ENCODE assay signal across 1 cellular context in the genomic region with DNA sequence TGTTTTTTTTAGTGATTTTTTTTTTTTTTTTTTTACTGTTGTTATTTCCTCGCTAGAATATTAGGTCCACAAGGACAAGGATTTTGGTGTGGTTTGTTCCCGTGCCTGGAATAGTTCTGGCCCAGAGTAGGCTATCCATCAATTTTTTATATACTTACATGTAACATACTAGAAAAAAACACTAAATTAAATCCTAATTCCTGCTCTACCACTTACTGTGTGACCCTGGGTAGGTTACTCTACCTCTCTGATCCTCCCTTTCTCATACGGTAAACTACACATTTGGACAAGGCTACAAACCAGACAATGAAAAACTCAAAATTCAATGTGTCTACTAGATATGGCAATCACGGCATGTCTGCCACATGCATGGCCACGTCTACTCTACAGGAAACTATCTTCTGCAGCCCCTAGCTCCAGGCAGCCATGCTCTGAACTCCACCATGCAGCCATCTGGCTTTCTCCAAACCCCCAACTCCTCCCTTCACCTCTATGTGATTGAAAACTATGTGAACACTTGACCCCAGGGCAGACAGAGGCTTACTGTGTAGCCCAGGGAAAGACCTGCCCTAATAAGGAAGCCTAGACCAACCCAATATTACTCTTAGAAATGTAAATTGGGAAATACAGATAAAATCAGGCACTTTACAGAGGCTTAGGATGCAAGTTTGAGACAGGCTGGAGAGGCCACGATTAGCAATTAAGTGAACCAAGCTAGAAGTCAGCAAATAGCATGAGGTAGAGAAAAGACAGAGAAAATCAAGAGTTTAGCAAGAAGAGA.
A peak's percentile ranks its signal among the peaks of the same experiment; 100 is the strongest.
TF ChIP-seq lines count a peak whose summit lies in the region.

No MANE protein-coding gene starts in this region.

TF ChIP-seq in HepG2, 621 proteins besides CTCF, POLR2A, EP300 and RAD21 (continued from another document):
- TF ChIP-seq, protein P1, sequence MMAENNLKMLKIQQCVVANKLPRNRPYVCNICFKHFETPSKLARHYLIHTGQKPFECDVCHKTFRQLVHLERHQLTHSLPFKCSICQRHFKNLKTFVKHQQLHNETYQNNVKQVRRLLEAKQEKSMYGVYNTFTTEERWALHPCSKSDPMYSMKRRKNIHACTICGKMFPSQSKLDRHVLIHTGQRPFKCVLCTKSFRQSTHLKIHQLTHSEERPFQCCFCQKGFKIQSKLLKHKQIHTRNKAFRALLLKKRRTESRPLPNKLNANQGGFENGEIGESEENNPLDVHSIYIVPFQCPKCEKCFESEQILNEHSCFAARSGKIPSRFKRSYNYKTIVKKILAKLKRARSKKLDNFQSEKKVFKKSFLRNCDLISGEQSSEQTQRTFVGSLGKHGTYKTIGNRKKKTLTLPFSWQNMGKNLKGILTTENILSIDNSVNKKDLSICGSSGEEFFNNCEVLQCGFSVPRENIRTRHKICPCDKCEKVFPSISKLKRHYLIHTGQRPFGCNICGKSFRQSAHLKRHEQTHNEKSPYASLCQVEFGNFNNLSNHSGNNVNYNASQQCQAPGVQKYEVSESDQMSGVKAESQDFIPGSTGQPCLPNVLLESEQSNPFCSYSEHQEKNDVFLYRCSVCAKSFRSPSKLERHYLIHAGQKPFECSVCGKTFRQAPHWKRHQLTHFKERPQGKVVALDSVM (CRISPR knock-in tag; IDR thresholded peaks at IDR 0.05): no peak
- TF ChIP-seq ZNF768 (CRISPR knock-in tag; IDR thresholded peaks at IDR 0.05) (peak; percentile 71; the same call in 1 of the 2 replicates), YEATS2 (CRISPR knock-in tag; IDR thresholded peaks at IDR 0.05; ENCODE audit: borderline replicate concordance) (no peak), SRF (IDR thresholded peaks at IDR 0.05; ENCODE audit: low read depth, low read length) (peak; percentile 74), ARHGAP35 (CRISPR knock-in tag; IDR thresholded peaks at IDR 0.05; ENCODE audit: borderline replicate concordance) (no peak), ZNF644 (CRISPR knock-in tag; IDR thresholded peaks at IDR 0.05; ENCODE audit: low read depth) (0 out of 2 replicates have a peak, but pooled peaks have one; percentile 8), SNRNP70 (IDR thresholded peaks at IDR 0.05; ENCODE audit: low read depth, low read length) (no peak), MEIS2 (CRISPR knock-in tag; IDR thresholded peaks at IDR 0.05) (no peak)
- TF ChIP-seq, protein P2, sequence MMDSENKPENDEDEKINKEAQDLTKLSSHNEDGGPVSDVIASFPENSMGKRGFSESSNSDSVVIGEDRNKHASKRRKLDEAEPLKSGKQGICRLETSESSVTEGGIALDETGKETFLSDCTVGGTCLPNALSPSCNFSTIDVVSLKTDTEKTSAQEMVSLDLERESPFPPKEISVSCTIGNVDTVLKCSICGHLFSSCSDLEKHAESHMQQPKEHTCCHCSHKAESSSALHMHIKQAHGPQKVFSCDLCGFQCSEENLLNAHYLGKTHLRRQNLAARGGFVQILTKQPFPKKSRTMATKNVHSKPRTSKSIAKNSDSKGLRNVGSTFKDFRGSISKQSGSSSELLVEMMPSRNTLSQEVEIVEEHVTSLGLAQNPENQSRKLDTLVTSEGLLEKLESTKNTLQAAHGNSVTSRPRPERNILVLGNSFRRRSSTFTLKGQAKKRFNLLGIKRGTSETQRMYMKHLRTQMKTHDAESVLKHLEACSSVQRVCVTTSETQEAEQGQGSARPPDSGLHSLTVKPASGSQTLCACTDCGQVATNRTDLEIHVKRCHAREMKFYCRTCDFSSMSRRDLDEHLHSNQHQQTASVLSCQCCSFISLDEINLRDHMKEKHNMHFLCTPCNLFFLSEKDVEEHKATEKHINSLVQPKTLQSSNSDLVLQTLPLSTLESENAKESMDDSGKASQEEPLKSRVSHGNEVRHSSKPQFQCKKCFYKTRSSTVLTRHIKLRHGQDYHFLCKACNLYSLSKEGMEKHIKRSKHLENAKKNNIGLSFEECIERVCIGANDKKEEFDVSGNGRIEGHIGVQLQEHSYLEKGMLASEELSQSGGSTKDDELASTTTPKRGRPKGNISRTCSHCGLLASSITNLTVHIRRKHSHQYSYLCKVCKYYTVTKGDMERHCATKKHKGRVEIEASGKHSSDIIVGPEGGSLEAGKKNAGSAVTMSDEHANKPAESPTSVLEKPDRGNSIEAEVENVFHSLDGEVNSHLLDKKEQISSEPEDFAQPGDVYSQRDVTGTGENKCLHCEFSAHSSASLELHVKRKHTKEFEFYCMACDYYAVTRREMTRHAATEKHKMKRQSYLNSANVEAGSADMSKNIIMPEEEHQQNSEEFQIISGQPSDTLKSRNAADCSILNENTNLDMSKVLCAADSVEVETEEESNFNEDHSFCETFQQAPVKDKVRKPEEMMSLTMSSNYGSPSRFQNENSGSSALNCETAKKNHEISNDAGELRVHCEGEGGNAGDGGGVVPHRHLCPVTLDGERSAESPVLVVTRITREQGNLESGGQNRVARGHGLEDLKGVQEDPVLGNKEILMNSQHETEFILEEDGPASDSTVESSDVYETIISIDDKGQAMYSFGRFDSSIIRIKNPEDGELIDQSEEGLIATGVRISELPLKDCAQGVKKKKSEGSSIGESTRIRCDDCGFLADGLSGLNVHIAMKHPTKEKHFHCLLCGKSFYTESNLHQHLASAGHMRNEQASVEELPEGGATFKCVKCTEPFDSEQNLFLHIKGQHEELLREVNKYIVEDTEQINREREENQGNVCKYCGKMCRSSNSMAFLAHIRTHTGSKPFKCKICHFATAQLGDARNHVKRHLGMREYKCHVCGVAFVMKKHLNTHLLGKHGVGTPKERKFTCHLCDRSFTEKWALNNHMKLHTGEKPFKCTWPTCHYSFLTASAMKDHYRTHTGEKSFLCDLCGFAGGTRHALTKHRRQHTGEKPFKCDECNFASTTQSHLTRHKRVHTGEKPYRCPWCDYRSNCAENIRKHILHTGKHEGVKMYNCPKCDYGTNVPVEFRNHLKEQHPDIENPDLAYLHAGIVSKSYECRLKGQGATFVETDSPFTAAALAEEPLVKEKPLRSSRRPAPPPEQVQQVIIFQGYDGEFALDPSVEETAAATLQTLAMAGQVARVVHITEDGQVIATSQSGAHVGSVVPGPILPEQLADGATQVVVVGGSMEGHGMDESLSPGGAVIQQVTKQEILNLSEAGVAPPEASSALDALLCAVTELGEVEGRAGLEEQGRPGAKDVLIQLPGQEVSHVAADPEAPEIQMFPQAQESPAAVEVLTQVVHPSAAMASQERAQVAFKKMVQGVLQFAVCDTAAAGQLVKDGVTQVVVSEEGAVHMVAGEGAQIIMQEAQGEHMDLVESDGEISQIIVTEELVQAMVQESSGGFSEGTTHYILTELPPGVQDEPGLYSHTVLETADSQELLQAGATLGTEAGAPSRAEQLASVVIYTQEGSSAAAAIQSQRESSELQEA (CRISPR knock-in tag; IDR thresholded peaks at IDR 0.05; ENCODE audit: not compliant biosample characterization): no peak
- TF ChIP-seq, protein P3, sequence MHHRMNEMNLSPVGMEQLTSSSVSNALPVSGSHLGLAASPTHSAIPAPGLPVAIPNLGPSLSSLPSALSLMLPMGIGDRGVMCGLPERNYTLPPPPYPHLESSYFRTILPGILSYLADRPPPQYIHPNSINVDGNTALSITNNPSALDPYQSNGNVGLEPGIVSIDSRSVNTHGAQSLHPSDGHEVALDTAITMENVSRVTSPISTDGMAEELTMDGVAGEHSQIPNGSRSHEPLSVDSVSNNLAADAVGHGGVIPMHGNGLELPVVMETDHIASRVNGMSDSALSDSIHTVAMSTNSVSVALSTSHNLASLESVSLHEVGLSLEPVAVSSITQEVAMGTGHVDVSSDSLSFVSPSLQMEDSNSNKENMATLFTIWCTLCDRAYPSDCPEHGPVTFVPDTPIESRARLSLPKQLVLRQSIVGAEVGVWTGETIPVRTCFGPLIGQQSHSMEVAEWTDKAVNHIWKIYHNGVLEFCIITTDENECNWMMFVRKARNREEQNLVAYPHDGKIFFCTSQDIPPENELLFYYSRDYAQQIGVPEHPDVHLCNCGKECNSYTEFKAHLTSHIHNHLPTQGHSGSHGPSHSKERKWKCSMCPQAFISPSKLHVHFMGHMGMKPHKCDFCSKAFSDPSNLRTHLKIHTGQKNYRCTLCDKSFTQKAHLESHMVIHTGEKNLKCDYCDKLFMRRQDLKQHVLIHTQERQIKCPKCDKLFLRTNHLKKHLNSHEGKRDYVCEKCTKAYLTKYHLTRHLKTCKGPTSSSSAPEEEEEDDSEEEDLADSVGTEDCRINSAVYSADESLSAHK (CRISPR knock-in tag; IDR thresholded peaks at IDR 0.05; ENCODE audit: borderline replicate concordance): no peak
